Comparison of ENCODE assay signal across 14 cellular contexts in the genomic region with DNA sequence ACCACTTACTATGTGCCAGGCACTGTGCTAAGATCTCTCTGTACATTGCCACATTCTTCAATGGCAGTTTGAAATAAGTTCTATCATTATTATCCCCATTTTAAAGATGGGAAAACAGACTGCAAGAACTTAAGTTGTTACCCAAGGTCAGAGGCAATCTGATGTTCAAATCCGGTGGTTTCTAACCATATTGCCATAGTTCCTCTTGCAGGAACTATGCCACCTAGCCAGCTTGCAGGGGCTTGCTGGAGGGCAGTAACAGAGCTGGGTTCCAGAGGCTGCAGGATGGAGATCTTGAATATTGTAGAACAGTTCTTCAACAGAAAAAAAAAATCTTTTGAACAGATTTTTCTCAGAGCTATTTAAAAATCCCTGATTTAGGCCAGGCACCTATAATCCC.
DNase-seq lines count a peak whose midpoint lies in the region; ATAC-seq and FAIRE-seq lines count a peak whose summit lies in the region.
"Had no signal": no experiment of that assay in that cellular context is flagged by ENCODE, and none has a peak within 500 bp of the region (broad histone marks: within the 10 kb centered on the region; RNA-seq: fewer than 3 reads in every experiment).

No MANE protein-coding gene starts in this region.

- peak overlapping the region; percentile 72 to 92 (median 89) for H3K27ac Mint-ChIP-seq in CD4-positive, CD25-positive, alpha-beta regulatory T cell
- H3K27ac Mint-ChIP-seq in T-helper 17 cell (peak overlapping the region; percentile 91), immature natural killer cell (peak overlapping the region; percentile 55 to 89 (median 80))

- H4K20me1 ChIP-seq in BLaER1: no peaks in the 10 kb centered on the region

- peaks cover 35% of the 10 kb centered on the region for H3K36me3 Mint-ChIP-seq in CD4-positive, CD25-positive, alpha-beta regulatory T cell
- H3K36me3 Mint-ChIP-seq in T-helper 17 cell (ENCODE audit: low read depth): peaks cover 12% of the 10 kb centered on the region
- peaks cover 0 to 9% (median 8%) of the 10 kb centered on the region in 3 donors for H3K36me3 Mint-ChIP-seq in immature natural killer cell

- peak overlapping the region; percentile 43 for H3K4me2 ChIP-seq in BLaER1

- H3K27me3 Mint-ChIP-seq in CD4-positive, CD25-positive, alpha-beta regulatory T cell: no peaks in the 10 kb centered on the region
- H3K27me3 Mint-ChIP-seq in T-helper 17 cell (no peaks in the 10 kb centered on the region), immature natural killer cell (ENCODE audit: low read depth in 3 of 3) (peaks cover 0 to 2% (median 0%) of the 10 kb centered on the region in 3 donors)

- peaks cover 71% of the 10 kb centered on the region for H3K4me1 ChIP-seq in BLaER1
- peaks cover 99% of the 10 kb centered on the region for H3K4me1 ChIP-seq in CD4-positive, CD25-positive, alpha-beta regulatory T cell (ENCODE audit: control insufficient read depth, insufficient read depth, low read length, poor library complexity, severe bottlenecking)

- H3K27me3 ChIP-seq in BLaER1: no peaks in the 10 kb centered on the region
- H3K27me3 ChIP-seq in CD4-positive, CD25-positive, alpha-beta regulatory T cell (ENCODE audit: control insufficient read depth, insufficient read depth, low read length): no peaks in the 10 kb centered on the region
- H3K27me3 ChIP-seq: colonic mucosa had no signal

- peak overlapping the region; percentile 33 to 91 (median 70) for H3K4me3 Mint-ChIP-seq in CD4-positive, CD25-positive, alpha-beta regulatory T cell
- H3K4me3 Mint-ChIP-seq in T-helper 17 cell (peak overlapping the region; percentile 69), immature natural killer cell (peak overlapping the region; percentile 9 to 62 (median 18))

- H3K9me3 ChIP-seq in BLaER1 (no peaks in the 10 kb centered on the region), T-helper 17 cell (ENCODE audit: control insufficient read depth, low read length, poor library complexity, severe bottlenecking) (no peaks in the 10 kb centered on the region)
- no peaks in the 10 kb centered on the region for H3K9me3 ChIP-seq in CD4-positive, CD25-positive, alpha-beta regulatory T cell (ENCODE audit: control insufficient read depth in 2 of 2, low read length in 2 of 2)
- H3K9me3 ChIP-seq: colonic mucosa had no signal

- no peak overlapping the region for H3K9ac ChIP-seq in BLaER1

- H3K9me3 Mint-ChIP-seq in CD4-positive, CD25-positive, alpha-beta regulatory T cell: no peaks in the 10 kb centered on the region
- H3K9me3 Mint-ChIP-seq in immature natural killer cell: no peaks in the 10 kb centered on the region

- H3K27ac ChIP-seq in BLaER1: no peak overlapping the region
- H3K27ac ChIP-seq in CD4-positive, CD25-positive, alpha-beta regulatory T cell (ENCODE audit: insufficient read depth, low read length, poor library complexity, severe bottlenecking): no peak overlapping the region
- H3K27ac ChIP-seq: colonic mucosa had no signal

- H3K4me3 ChIP-seq in BLaER1: no peak overlapping the region
- H3K4me3 ChIP-seq in CD4-positive, CD25-positive, alpha-beta regulatory T cell (ENCODE audit: low read depth, low read length): peak overlapping the region; percentile 46
- H3K4me3 ChIP-seq: colonic mucosa had no signal

- peaks cover 34% of the 10 kb centered on the region for H3K36me3 ChIP-seq in BLaER1
- H3K36me3 ChIP-seq in CD4-positive, CD25-positive, alpha-beta regulatory T cell (ENCODE audit: control insufficient read depth, insufficient read depth, low read length): peaks cover 11% of the 10 kb centered on the region
- H3K36me3 ChIP-seq: colonic mucosa had no signal

- DNase-seq in CD4-positive, CD25-positive, alpha-beta regulatory T cell: no peak
- no peak for DNase-seq in T-helper 17 cell
- DNase-seq in immature natural killer cell: no peak
- no peak for DNase-seq in HTR-8/SVneo (ENCODE audit: insufficient read length, low spot score)
- DNase-seq in activated effector memory CD4-positive, alpha-beta T cell treated with Interleukin-2 at 50 U/mL for 16 hours: no peak
- DNase-seq in left lobe of liver (ENCODE audit: low spot score): no peak
- DNase-seq: activated CD4-positive, CD25-positive, alpha-beta regulatory T cell; colonic mucosa; DMS79 treated with DMSO at 0.1 percent for 48 hours; NCI-H2029 treated with DMSO at 0.1 percent for 48 hours; NCI-H524; substantia nigra had no signal

- FAIRE-seq in HTR-8/SVneo (lab: Jason Lieb, UNC): no peak
- FAIRE-seq: frontal cortex had no signal

- ATAC-seq in CD4-positive, CD25-positive, alpha-beta regulatory T cell (ENCODE audit: low read depth in 2 of 2): no peak
- ATAC-seq in T-helper 17 cell (no peak), left lobe of liver (no peak)

- H3K4me1 Mint-ChIP-seq in CD4-positive, CD25-positive, alpha-beta regulatory T cell: peaks cover 68 to 100% (median 91%) of the 10 kb centered on the region in 4 donors
- H3K4me1 Mint-ChIP-seq in T-helper 17 cell (peaks cover 75% of the 10 kb centered on the region), immature natural killer cell (peaks cover 99 to 100% of the 10 kb centered on the region in 2 donors)

Comparison
In these comparisons a context has a peak if more than half of its experiments do, and no peak if none do; other contexts are left out.
1. H3K4me3 Mint-ChIP-seq: peak in every context shown above with its lines; median percentile 70 in CD4-positive, CD25-positive, alpha-beta regulatory T cell; 69 in T-helper 17 cell; 18 in immature natural killer cell.